Comparison of ENCODE assay signal across 8 cellular contexts in genomic region chr17:61389670-61390478, GRCh38. TPM values are rescaled to one million over a fixed set of nuclear protein-coding genes. Genes with fewer than 3 reads are reported as not detected.
DNase-seq lines count a peak whose midpoint lies in the region; ATAC-seq and TF ChIP-seq lines count a peak whose summit lies in the region.

No MANE protein-coding gene starts in this region.

- no peaks in the 10 kb centered on the region for H3K36me3 Mint-ChIP-seq in activated T-cell treated with anti-CD3 and anti-CD28 coated beads, Interleukin-2, amount 50 U/mL, for 24 hours (ENCODE audit: low read depth)
- H3K36me3 Mint-ChIP-seq in activated T-helper 1 cell treated with anti-CD3 and anti-CD28 coated beads, Interleukin-12 subunit alpha, Interleukin-12 subunit beta, Interleukin-2, Interleukin-4 antibody, amounts not matched to agents 30 ng/mL and 10 ng/mL and 1 ng/mL, durations not matched to agents 14 hours and 24 hours and 36 hours (ENCODE audit: low read depth) = no peaks in the 10 kb centered on the region

- H3K9ac ChIP-seq in MM.1S (ENCODE audit: low read length) = peak overlapping the region; percentile 27; the same call in 1 of the 2 replicates

- no peak overlapping the region for H3K27ac ChIP-seq in MM.1S (ENCODE audit: low read length)
- peak overlapping the region; percentile 34 for H3K27ac ChIP-seq in cardiac muscle cell

- H3K9me3 Mint-ChIP-seq in activated T-cell treated with anti-CD3 and anti-CD28 coated beads, Interleukin-2, amount 50 U/mL, for 24 hours = no peaks in the 10 kb centered on the region
- no peaks in the 10 kb centered on the region for H3K9me3 Mint-ChIP-seq in activated T-helper 1 cell treated with anti-CD3 and anti-CD28 coated beads, Interleukin-12 subunit alpha, Interleukin-12 subunit beta, Interleukin-2, Interleukin-4 antibody, amounts not matched to agents 30 ng/mL and 10 ng/mL and 1 ng/mL, durations not matched to agents 14 hours and 24 hours and 36 hours

- H2AFZ ChIP-seq in MM.1S (ENCODE audit: low read length) = peak overlapping the region; percentile 67

- peaks cover 1% of the 10 kb centered on the region; the same call in 1 of the 2 replicates for H3F3A ChIP-seq in MM.1S (ENCODE audit: insufficient read depth, low read length)

- ATAC-seq in sciatic nerve (peak; percentile 73), HG03025 (IDR thresholded peaks at IDR 0.05; ENCODE audit: low FRiP score, unreplicated experiment) (no peak)

- no peaks in the 10 kb centered on the region for H4K20me1 ChIP-seq in MM.1S (ENCODE audit: insufficient read depth, low read length)

- intact Hi-C loops in sciatic nerve (cut with DNase I) = loop anchor here (10.0 kb wide), 2 partner anchors 375 to 675 kb away; no protein-coding TSS in a partner anchor
- intact Hi-C loops in activated T-helper 1 cell treated with anti-CD3 and anti-CD28 coated beads, Interleukin-12 subunit alpha, Interleukin-12 subunit beta, Interleukin-2, Interleukin-4 antibody, amounts not matched to agents 30 ng/mL and 10 ng/mL and 1 ng/mL, durations not matched to agents 14 hours and 24 hours and 36 hours (cut with micrococcal nuclease) = loop anchor here (1.0 kb wide), 2 partner anchors 388 to 419 kb away; no protein-coding TSS in a partner anchor

- H3K9me3 ChIP-seq in MM.1S (replicated peaks; ENCODE audit: insufficient read depth, low read length) (no peaks in the 10 kb centered on the region), cardiac muscle cell (ENCODE audit: low read depth) (no peaks in the 10 kb centered on the region)

- no peak overlapping the region for H3K27ac Mint-ChIP-seq in activated T-cell treated with anti-CD3 and anti-CD28 coated beads, Interleukin-2, amount 50 U/mL, for 24 hours
- H3K27ac Mint-ChIP-seq in activated T-helper 1 cell treated with anti-CD3 and anti-CD28 coated beads, Interleukin-12 subunit alpha, Interleukin-12 subunit beta, Interleukin-2, Interleukin-4 antibody, amounts not matched to agents 30 ng/mL and 10 ng/mL and 1 ng/mL, durations not matched to agents 14 hours and 24 hours and 36 hours = no peak overlapping the region

- H3K4me3 Mint-ChIP-seq in activated T-cell treated with anti-CD3 and anti-CD28 coated beads, Interleukin-2, amount 50 U/mL, for 24 hours = no peak overlapping the region
- H3K4me3 Mint-ChIP-seq in activated T-helper 1 cell treated with anti-CD3 and anti-CD28 coated beads, Interleukin-12 subunit alpha, Interleukin-12 subunit beta, Interleukin-2, Interleukin-4 antibody, amounts not matched to agents 30 ng/mL and 10 ng/mL and 1 ng/mL, durations not matched to agents 14 hours and 24 hours and 36 hours = no peak overlapping the region

- H3K4me2 ChIP-seq in MM.1S (ENCODE audit: low read depth, low read length) = peak overlapping the region; percentile 65

- no peaks in the 10 kb centered on the region for H3K27me3 ChIP-seq in MM.1S (replicated peaks; ENCODE audit: insufficient read depth, low read length)
- no peaks in the 10 kb centered on the region for H3K27me3 ChIP-seq in cardiac muscle cell

- no peaks in the 10 kb centered on the region for H3K9me2 ChIP-seq in MM.1S (replicated peaks; ENCODE audit: insufficient read depth, low read length)

- peaks cover 20% of the 10 kb centered on the region for H3K27me3 Mint-ChIP-seq in activated T-cell treated with anti-CD3 and anti-CD28 coated beads, Interleukin-2, amount 50 U/mL, for 24 hours
- H3K27me3 Mint-ChIP-seq in activated T-helper 1 cell treated with anti-CD3 and anti-CD28 coated beads, Interleukin-12 subunit alpha, Interleukin-12 subunit beta, Interleukin-2, Interleukin-4 antibody, amounts not matched to agents 30 ng/mL and 10 ng/mL and 1 ng/mL, durations not matched to agents 14 hours and 24 hours and 36 hours (ENCODE audit: insufficient read depth) = peaks cover 24% of the 10 kb centered on the region

- peak overlapping the region; percentile 34 for H3K4me3 ChIP-seq in MM.1S (ENCODE audit: low read length)
- H3K4me3 ChIP-seq in cardiac muscle cell = no peak overlapping the region

- DNase-seq in EH (ENCODE audit: low read depth) (peak; percentile 55), MM.1S (peak; percentile 36), cardiac muscle cell (ENCODE audit: low read depth in 1 of 2, low spot score in 1 of 2) (peak; percentile 65 to 70), sciatic nerve (ENCODE audit: low spot score) (no peak), NCI-H2107 (lab: John Stamatoyannopoulos, UW) (no peak)
- peak; percentile 73 for DNase-seq in activated T-cell treated with anti-CD3 and anti-CD28 coated beads, Interleukin-2, amount 50 U/mL, for 24 hours
- DNase-seq in activated T-helper 1 cell treated with anti-CD3 and anti-CD28 coated beads, Interleukin-12 subunit alpha, Interleukin-12 subunit beta, Interleukin-2, Interleukin-4 antibody, amounts not matched to agents 30 ng/mL and 10 ng/mL and 1 ng/mL, durations not matched to agents 14 hours and 24 hours and 36 hours (ENCODE audit: low spot score) = no peak

- H3K4me1 ChIP-seq in MM.1S (ENCODE audit: low read length) = peaks cover 4% of the 10 kb centered on the region
- H3K4me1 ChIP-seq in cardiac muscle cell (ENCODE audit: low read depth) = peaks cover 45% of the 10 kb centered on the region

- peaks cover 3% of the 10 kb centered on the region for H3K4me1 Mint-ChIP-seq in activated T-cell treated with anti-CD3 and anti-CD28 coated beads, Interleukin-2, amount 50 U/mL, for 24 hours (ENCODE audit: low read depth)
- no peaks in the 10 kb centered on the region for H3K4me1 Mint-ChIP-seq in activated T-helper 1 cell treated with anti-CD3 and anti-CD28 coated beads, Interleukin-12 subunit alpha, Interleukin-12 subunit beta, Interleukin-2, Interleukin-4 antibody, amounts not matched to agents 30 ng/mL and 10 ng/mL and 1 ng/mL, durations not matched to agents 14 hours and 24 hours and 36 hours (ENCODE audit: low read depth)

- TF ChIP-seq CTCF in MM.1S (IDR thresholded peaks at IDR 0.05; ENCODE audit: low read length) (peak; percentile 96), cardiac muscle cell (IDR thresholded peaks at IDR 0.05; ENCODE audit: low read depth, low read length) (peak; percentile 97)

- H3K79me2 ChIP-seq in MM.1S (ENCODE audit: low read length) = no peaks in the 10 kb centered on the region

- H3K36me3 ChIP-seq in MM.1S (replicated peaks; ENCODE audit: insufficient read depth, low read length) (no peaks in the 10 kb centered on the region), cardiac muscle cell (no peaks in the 10 kb centered on the region)

RNA-seq across cellular contexts. Expression of gene TBX2, which starts 9.8 kb away (rescaled TPM):
- total RNA-seq in cardiac muscle cell (228 and 273 TPM in 2 replicates), sciatic nerve (42.4 TPM)
- 193 and 212 TPM in 2 replicates for polyA plus RNA-seq in cardiac muscle cell
- not detected in 2 replicates for total RNA-seq in activated T-helper 1 cell treated with anti-CD3 and anti-CD28 coated beads, Interleukin-12 subunit alpha, Interleukin-12 subunit beta, Interleukin-2, Interleukin-4 antibody, amounts not matched to agents 30 ng/mL and 10 ng/mL and 1 ng/mL, durations not matched to agents 14 hours and 24 hours and 36 hours

Comparison
In these comparisons a context has a peak if more than half of its experiments do, and no peak if none do; other contexts are left out.
1. DNase-seq: peak in EH (single experiment), MM.1S (single experiment), activated T-cell treated with anti-CD3 and anti-CD28 coated beads, Interleukin-2, amount 50 U/mL, for 24 hours (single experiment) and cardiac muscle cell (2 of 2); none in sciatic nerve (single experiment), NCI-H2107 (single experiment) and activated T-helper 1 cell treated with anti-CD3 and anti-CD28 coated beads, Interleukin-12 subunit alpha, Interleukin-12 subunit beta, Interleukin-2, Interleukin-4 antibody, amounts not matched to agents 30 ng/mL and 10 ng/mL and 1 ng/mL, durations not matched to agents 14 hours and 24 hours and 36 hours (single experiment).
2. RNA of gene TBX2, which starts 9.8 kb away (total RNA-seq): 228 to 273 TPM in cardiac muscle cell and 42.4 TPM in sciatic nerve (single experiment); not detected in activated T-helper 1 cell treated with anti-CD3 and anti-CD28 coated beads, Interleukin-12 subunit alpha, Interleukin-12 subunit beta, Interleukin-2, Interleukin-4 antibody, amounts not matched to agents 30 ng/mL and 10 ng/mL and 1 ng/mL, durations not matched to agents 14 hours and 24 hours and 36 hours; every median in the first group is over 10 times any median in the second.